In genomic region chr17:42310281-42311156, GRCh38 we compare ENCODE assay signal across 9 cellular contexts. TPM values are rescaled to one million over a fixed set of nuclear protein-coding genes. Genes with fewer than 3 reads are reported as not detected.
A peak's percentile ranks its signal among the peaks of the same experiment; 100 is the strongest.
DNase-seq lines count a peak whose midpoint lies in the region; ATAC-seq lines count a peak whose summit lies in the region.
"Had no signal": no experiment of that assay in that cellular context is flagged by ENCODE, and none has a peak within 500 bp of the region (broad histone marks: within the 10 kb centered on the region; RNA-seq: fewer than 3 reads in every experiment).

No MANE protein-coding gene starts in this region.

- H3K27me3 Mint-ChIP-seq in activated T-cell treated with anti-CD3 and anti-CD28 coated beads, Interleukin-2, amount 50 U/mL, for 72 hours (ENCODE audit: low read depth): no peaks in the 10 kb centered on the region

- peak overlapping the region; percentile 44 to 80 for H3K4me3 Mint-ChIP-seq in activated T-cell treated with anti-CD3 and anti-CD28 coated beads, Interleukin-2, amount 50 U/mL, for 72 hours

- no peaks in the 10 kb centered on the region for H3K9me3 Mint-ChIP-seq in activated T-cell treated with anti-CD3 and anti-CD28 coated beads, Interleukin-2, amount 50 U/mL, for 72 hours

- no peaks in the 10 kb centered on the region for H3K9me3 ChIP-seq in iPS-20b (ENCODE audit: insufficient read depth, low read depth, low read length)
- H3K9me3 ChIP-seq in stomach smooth muscle (ENCODE audit: control insufficient read depth in 2 of 2, low read length in 2 of 2): no peaks in the 10 kb centered on the region

- H3K27me3 ChIP-seq in iPS-20b (ENCODE audit: insufficient read depth, low read length): no peaks in the 10 kb centered on the region
- H3K27me3 ChIP-seq in stomach smooth muscle (ENCODE audit: control insufficient read depth in 1 of 2, insufficient read depth in 2 of 2, low read length in 2 of 2): no peaks in the 10 kb centered on the region

- peak; percentile 47 to 48 for ATAC-seq in activated CD4-positive, CD25-positive, alpha-beta regulatory T cell treated with anti-CD3 and anti-CD28 coated beads, Interleukin-2, amount 50 U/mL, for 24 hours
- ATAC-seq in activated T-cell treated with anti-CD3 and anti-CD28 coated beads, Interleukin-2, amount 50 U/mL, for 72 hours (replicated peaks in 1 of 2): peak; percentile 34 to 45
- ATAC-seq in HG03354 (IDR thresholded peaks at IDR 0.05; ENCODE audit: poor library complexity, severe bottlenecking, unreplicated experiment) (no peak), GM18861 (IDR thresholded peaks at IDR 0.05; ENCODE audit: unreplicated experiment) (no peak)

- H3K27ac ChIP-seq in iPS-20b (ENCODE audit: low read length): no peak overlapping the region
- peak overlapping the region; percentile 98 for H3K27ac ChIP-seq in stomach smooth muscle (ENCODE audit: low read length)

- no peak for DNase-seq in activated CD4-positive, CD25-positive, alpha-beta regulatory T cell (lab: John Stamatoyannopoulos, UW)
- DNase-seq in activated T-cell treated with anti-CD3 and anti-CD28 coated beads, Interleukin-2, amount 50 U/mL, for 72 hours: peak in 1 of 2 donors; percentile 47
- DNase-seq in cerebellar cortex (ENCODE audit: low spot score): no peak
- DNase-seq: NK-92 treated with Interleukin-12 subunit alpha and Interleukin-12 subunit beta, amount 100 ng/mL, for 24 hours had no signal

- H3K27ac Mint-ChIP-seq in activated T-cell treated with anti-CD3 and anti-CD28 coated beads, Interleukin-2, amount 50 U/mL, for 72 hours: peak overlapping the region; percentile 87

- peaks cover 14 to 39% of the 10 kb centered on the region in 2 donors for H3K36me3 Mint-ChIP-seq in activated T-cell treated with anti-CD3 and anti-CD28 coated beads, Interleukin-2, amount 50 U/mL, for 72 hours (ENCODE audit: insufficient read depth in 2 of 2)

- H3K4me1 Mint-ChIP-seq in activated T-cell treated with anti-CD3 and anti-CD28 coated beads, Interleukin-2, amount 50 U/mL, for 72 hours (ENCODE audit: low read depth): peaks cover 83% of the 10 kb centered on the region

- H3K9ac ChIP-seq in iPS-20b (ENCODE audit: low read depth, low read length) (0 out of 2 replicates have a peak overlapping the region, but pooled peaks have one; percentile 46), stomach smooth muscle (ENCODE audit: low read length in 2 of 2) (peak overlapping the region; percentile 23 to 29)

- peaks cover 29% of the 10 kb centered on the region for H3K36me3 ChIP-seq in iPS-20b (ENCODE audit: insufficient read depth, low read depth, low read length)
- H3K36me3 ChIP-seq in stomach smooth muscle (ENCODE audit: control insufficient read depth in 2 of 2, insufficient read depth in 2 of 2, low read length in 2 of 2): peaks cover 40 to 42% of the 10 kb centered on the region in 2 donors

- H3K4me1 ChIP-seq in iPS-20b (ENCODE audit: insufficient read depth, low read length): peaks cover 18% of the 10 kb centered on the region; the same call in 1 of the 2 replicates
- H3K4me1 ChIP-seq in stomach smooth muscle (ENCODE audit: control insufficient read depth, insufficient read depth, low read length): peaks cover 35% of the 10 kb centered on the region

- H3K4me3 ChIP-seq in iPS-20b (ENCODE audit: low read length) (no peak overlapping the region), stomach smooth muscle (ENCODE audit: low read length in 2 of 2) (no peak overlapping the region)

RNA-seq across cellular contexts. Expression of gene STAT5A, which starts 22.2 kb away (rescaled TPM):
- total RNA-seq in activated T-cell treated with anti-CD3 and anti-CD28 coated beads, Interleukin-2, amount 50 U/mL, for 72 hours: 100 to 1,000 TPM; 243 to 264 TPM

RNA-seq across cellular contexts. Expression of gene STAT5B, which starts 34.3 kb away (rescaled TPM):
- total RNA-seq in activated T-cell treated with anti-CD3 and anti-CD28 coated beads, Interleukin-2, amount 50 U/mL, for 72 hours: 100 to 1,000 TPM; 252 to 269 TPM

Comparison
In these comparisons a context has a peak if more than half of its experiments do, and no peak if none do; other contexts are left out.
1. ATAC-seq: peak in activated CD4-positive, CD25-positive, alpha-beta regulatory T cell treated with anti-CD3 and anti-CD28 coated beads, Interleukin-2, amount 50 U/mL, for 24 hours (2 of 2) and activated T-cell treated with anti-CD3 and anti-CD28 coated beads, Interleukin-2, amount 50 U/mL, for 72 hours (2 of 2); none in HG03354 (single experiment) and GM18861 (single experiment).